Comparison of ENCODE assay signal across 13 cellular contexts in the genomic region with DNA sequence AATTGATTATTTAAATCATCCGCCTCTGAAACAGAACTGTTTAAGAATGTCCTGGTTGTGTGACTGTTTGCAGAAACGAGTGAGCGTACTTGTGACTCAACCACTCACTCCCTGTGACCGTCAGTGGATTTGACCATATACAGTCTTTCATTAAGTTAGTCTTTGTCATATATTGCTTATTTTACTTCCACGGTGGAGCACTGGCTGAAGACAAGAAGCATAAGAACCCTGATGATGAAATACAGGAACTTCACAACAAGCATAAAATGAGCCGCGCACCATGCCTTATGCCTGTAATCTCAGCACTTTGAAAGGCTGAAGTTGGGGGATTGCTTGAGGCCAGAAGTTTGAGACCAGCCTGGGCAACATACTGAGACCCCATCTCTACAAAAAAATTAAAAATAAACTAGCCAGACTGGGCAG.
DNase-seq lines count a peak whose midpoint lies in the region; ATAC-seq and TF ChIP-seq lines count a peak whose summit lies in the region.
"Had no signal": no experiment of that assay in that cellular context is flagged by ENCODE, and none has a peak within 500 bp of the region (broad histone marks: within the 10 kb centered on the region; RNA-seq: fewer than 3 reads in every experiment).

No MANE protein-coding gene starts in this region.

- H3K4me3 ChIP-seq in breast epithelium (no peak overlapping the region), fibroblast of villous mesenchyme (ENCODE audit: low read depth, low read length) (no peak overlapping the region), PC-9 (no peak overlapping the region), right cardiac atrium (ENCODE audit: low read length) (no peak overlapping the region)

- H3K27me3 ChIP-seq in breast epithelium (no peaks in the 10 kb centered on the region), PC-9 (ENCODE audit: insufficient read depth, low read depth) (no peaks in the 10 kb centered on the region), right cardiac atrium (ENCODE audit: control insufficient read depth, insufficient read depth) (no peaks in the 10 kb centered on the region)

- no peak overlapping the region for H3K4me2 ChIP-seq in PC-9

- 84% methylated on average over 7 of the region's 7 CpGs for WGBS in right cardiac atrium

- no peak for TF ChIP-seq POLR2A in breast epithelium (IDR thresholded peaks at IDR 0.05)

- H4K20me1 ChIP-seq in PC-9 (ENCODE audit: insufficient read depth) = no peaks in the 10 kb centered on the region

- CTCF ChIA-PET in MCF 10A (lab: Yijun Ruan, JAX) = no interaction called here
- CTCF ChIA-PET in PC-9 (lab: Charles Lee) = no interaction called here

- no peak for TF ChIP-seq CTCF in MCF 10A (IDR thresholded peaks at IDR 0.05; ENCODE audit: unreplicated experiment)
- TF ChIP-seq CTCF in breast epithelium (IDR thresholded peaks at IDR 0.05) = no peak
- TF ChIP-seq CTCF in fibroblast of villous mesenchyme (IDR thresholded peaks at IDR 0.05; ENCODE audit: insufficient read depth, low read depth, low read length) = no peak
- TF ChIP-seq CTCF in PC-9 (conservative IDR thresholded peaks at IDR 0.05) = no peak

- intact Hi-C loops in MCF 10A (cut with micrococcal nuclease) (no loop called here), breast epithelium (cut with DNase I; ENCODE audit: low total_unique reads) (no loop called here), PC-9 (cut with micrococcal nuclease; ENCODE audit: unreplicated experiment) (no loop called here), right cardiac atrium (cut with DNase I) (no loop called here)

- no TSS peak for BruUV-seq in MCF 10A (replicated peaks; lab: Mats Ljungman, UMichigan)
- BruUV-seq in PC-9 (replicated peaks; lab: Mats Ljungman, UMichigan) = no TSS peak

- no peaks in the 10 kb centered on the region for H3K27me3 Mint-ChIP-seq in MCF 10A (ENCODE audit: insufficient read depth, unreplicated experiment)

- no peaks in the 10 kb centered on the region for H3K79me2 ChIP-seq in PC-9 (ENCODE audit: low read depth)

- no peaks in the 10 kb centered on the region; the same call in 1 of the 2 replicates for H3F3A ChIP-seq in PC-9 (ENCODE audit: insufficient read depth, low read depth)

- no peaks in the 10 kb centered on the region for H3K4me1 ChIP-seq in breast epithelium
- peaks cover 17% of the 10 kb centered on the region for H3K4me1 ChIP-seq in PC-9 (replicated peaks; ENCODE audit: insufficient read depth)
- peaks cover 5% of the 10 kb centered on the region for H3K4me1 ChIP-seq in right cardiac atrium (ENCODE audit: control insufficient read depth, insufficient read depth, low read length)

- no peak overlapping the region for H2AFZ ChIP-seq in PC-9

- no peaks in the 10 kb centered on the region for H3K36me3 ChIP-seq in breast epithelium
- no peaks in the 10 kb centered on the region for H3K36me3 ChIP-seq in PC-9 (ENCODE audit: low read depth)

- H3K27ac ChIP-seq in breast epithelium (no peak overlapping the region), PC-9 (no peak overlapping the region), right cardiac atrium (ENCODE audit: low read length) (no peak overlapping the region)

- DNase-seq in MCF 10A (ENCODE audit: unreplicated experiment) (peak; percentile 38), breast epithelium (ENCODE audit: low spot score in 2 of 2) (no peak), SKM-1 (lab: John Stamatoyannopoulos, UW; ENCODE audit: unreplicated experiment) (peak; percentile 50), fibroblast of villous mesenchyme (ENCODE audit: low read depth) (peak; percentile 77), ureter (ENCODE audit: low spot score) (peak; percentile 23), PC-9 (no peak), right cardiac atrium (no peak)
- DNase-seq in stimulated activated CD4-positive, alpha-beta T cell treated with anti-CD3 and anti-CD28 coated beads, Interleukin-4, amount 100 ng/mL, for 24 hours = no peak
- DNase-seq: activated gamma-delta T cell; effector CD4-positive, alpha-beta T cell; NCI-H446; T1000 had no signal

- no peaks in the 10 kb centered on the region for H3K9me3 ChIP-seq in breast epithelium
- H3K9me3 ChIP-seq in PC-9 (ENCODE audit: insufficient read depth, low read depth) = no peaks in the 10 kb centered on the region
- H3K9me3 ChIP-seq in right cardiac atrium (ENCODE audit: control insufficient read depth, low read length) = no peaks in the 10 kb centered on the region

- no peaks in the 10 kb centered on the region for H3K9me2 ChIP-seq in PC-9 (ENCODE audit: insufficient read depth)

- no peak for ATAC-seq in right cardiac atrium
- ATAC-seq: CD8-positive, alpha-beta T cell had no signal

- POLR2A ChIA-PET in MCF 10A (lab: Yijun Ruan, JAX) = interaction anchor here (0.9 to 2.0 kb wide), 3 partner anchors 9 to 212 kb away, joined by 3 to 4 read pairs (median 4); no protein-coding TSS in a partner anchor
- POLR2A ChIA-PET in PC-9 (lab: Charles Lee; ENCODE audit: unreplicated experiment) = no interaction called here

- peaks cover 6% of the 10 kb centered on the region for H3K4me1 Mint-ChIP-seq in MCF 10A (ENCODE audit: insufficient read depth, unreplicated experiment)

- H3K36me3 Mint-ChIP-seq in MCF 10A (ENCODE audit: insufficient read depth, unreplicated experiment) = no peaks in the 10 kb centered on the region
- H3K36me3 Mint-ChIP-seq: CD8-positive, alpha-beta T cell had no signal

- no peak overlapping the region for H3K27ac Mint-ChIP-seq in MCF 10A (ENCODE audit: low read depth, unreplicated experiment)
- H3K27ac Mint-ChIP-seq: CD8-positive, alpha-beta T cell had no signal

- H3K9me3 Mint-ChIP-seq in MCF 10A (ENCODE audit: unreplicated experiment) = no peaks in the 10 kb centered on the region
- H3K9me3 Mint-ChIP-seq: CD8-positive, alpha-beta T cell had no signal

- no peak overlapping the region for H3K4me3 Mint-ChIP-seq in MCF 10A (ENCODE audit: unreplicated experiment)
- H3K4me3 Mint-ChIP-seq: CD8-positive, alpha-beta T cell had no signal

Comparison
In these comparisons a context has a peak if more than half of its experiments do, and no peak if none do; other contexts are left out.
1. DNase-seq: peak in MCF 10A (single experiment), SKM-1 (single experiment), fibroblast of villous mesenchyme (single experiment) and ureter (single experiment); none in breast epithelium (0 of 2), PC-9 (0 of 2), right cardiac atrium (0 of 3) and stimulated activated CD4-positive, alpha-beta T cell treated with anti-CD3 and anti-CD28 coated beads, Interleukin-4, amount 100 ng/mL, for 24 hours (single experiment).